8 cellular contexts compared by ENCODE assay signal in genomic region chr2:181715033-181715630, GRCh38. TPM values are rescaled to one million over a fixed set of nuclear protein-coding genes. Genes with fewer than 3 reads are reported as not detected.
DNase-seq lines count a peak whose midpoint lies in the region; ATAC-seq and TF ChIP-seq lines count a peak whose summit lies in the region.

No MANE protein-coding gene starts in this region.

- H3K4me3 ChIP-seq in adrenal gland: no peak overlapping the region

- no peaks in the 10 kb centered on the region for H3K27me3 ChIP-seq in adrenal gland

- H3K36me3 ChIP-seq in adrenal gland (replicated peaks in 1 of 2): no peaks in the 10 kb centered on the region

- H3K9me3 ChIP-seq in adrenal gland (replicated peaks in 1 of 3): no peaks in the 10 kb centered on the region

- intact Hi-C loops in adrenal gland (cut with DNase I) (loop anchor here (5.0 to 10.0 kb wide), 4 partner anchors 140 to 1588 kb away; no protein-coding TSS in a partner anchor), left ventricle myocardium superior (cut with micrococcal nuclease) (loop anchor here (10.0 kb wide), 2 partner anchors 130 to 610 kb away; no protein-coding TSS in a partner anchor), sciatic nerve (cut with DNase I) (no loop called here)

- no peaks in the 10 kb centered on the region for H3K4me1 ChIP-seq in adrenal gland (replicated peaks in 1 of 2)

- no peak for TF ChIP-seq POLR2A in adrenal gland (IDR thresholded peaks at IDR 0.05)

- H3K27ac ChIP-seq in adrenal gland: no peak overlapping the region

- DNase-seq in NCI-H146 (lab: John Stamatoyannopoulos, UW) (peak; percentile 79), T follicular helper cell (ENCODE audit: low read depth) (peak; percentile 50), adrenal gland (peak; percentile 55 to 85 (median 67)), left ventricle myocardium superior (peak; percentile 50), sciatic nerve (ENCODE audit: low spot score) (peak; percentile 74), cortex of kidney (lab: John Stamatoyannopoulos, UW) (no peak)

- TF ChIP-seq CTCF in GM12873 (IDR thresholded peaks at IDR 0.05; ENCODE audit: insufficient read depth, low read depth, low read length, missing control alignments): peak; percentile 63
- peak; percentile 29 to 74 (median 66) for TF ChIP-seq CTCF in adrenal gland (IDR thresholded peaks at IDR 0.05)

- 0% methylated on average over 2 of the region's 2 CpGs for WGBS in adrenal gland, 4 donors

- ATAC-seq in HG02840 (IDR thresholded peaks at IDR 0.05; ENCODE audit: low FRiP score, unreplicated experiment) (peak; percentile 63), left ventricle myocardium superior (peak; percentile 57), sciatic nerve (peak; percentile 58)

RNA-seq across cellular contexts. Expression of gene NEUROD1, which starts 34.8 kb away (rescaled TPM):
- not detected for total RNA-seq in adrenal gland
- not detected for polyA plus RNA-seq in adrenal gland
- not detected for total RNA-seq in left ventricle myocardium superior
- not detected for total RNA-seq in sciatic nerve

RNA-seq across cellular contexts. Expression of gene CERKL, which starts 58.2 kb away (rescaled TPM):
- total RNA-seq in adrenal gland: not detected
- polyA plus RNA-seq in adrenal gland: under 1 TPM in 1 of 3 donors, not detected in 2; 0.03 TPM
- not detected for total RNA-seq in left ventricle myocardium superior
- total RNA-seq in sciatic nerve: not detected
